Comparison of ENCODE assay signal across 1 cellular context in the genomic region with DNA sequence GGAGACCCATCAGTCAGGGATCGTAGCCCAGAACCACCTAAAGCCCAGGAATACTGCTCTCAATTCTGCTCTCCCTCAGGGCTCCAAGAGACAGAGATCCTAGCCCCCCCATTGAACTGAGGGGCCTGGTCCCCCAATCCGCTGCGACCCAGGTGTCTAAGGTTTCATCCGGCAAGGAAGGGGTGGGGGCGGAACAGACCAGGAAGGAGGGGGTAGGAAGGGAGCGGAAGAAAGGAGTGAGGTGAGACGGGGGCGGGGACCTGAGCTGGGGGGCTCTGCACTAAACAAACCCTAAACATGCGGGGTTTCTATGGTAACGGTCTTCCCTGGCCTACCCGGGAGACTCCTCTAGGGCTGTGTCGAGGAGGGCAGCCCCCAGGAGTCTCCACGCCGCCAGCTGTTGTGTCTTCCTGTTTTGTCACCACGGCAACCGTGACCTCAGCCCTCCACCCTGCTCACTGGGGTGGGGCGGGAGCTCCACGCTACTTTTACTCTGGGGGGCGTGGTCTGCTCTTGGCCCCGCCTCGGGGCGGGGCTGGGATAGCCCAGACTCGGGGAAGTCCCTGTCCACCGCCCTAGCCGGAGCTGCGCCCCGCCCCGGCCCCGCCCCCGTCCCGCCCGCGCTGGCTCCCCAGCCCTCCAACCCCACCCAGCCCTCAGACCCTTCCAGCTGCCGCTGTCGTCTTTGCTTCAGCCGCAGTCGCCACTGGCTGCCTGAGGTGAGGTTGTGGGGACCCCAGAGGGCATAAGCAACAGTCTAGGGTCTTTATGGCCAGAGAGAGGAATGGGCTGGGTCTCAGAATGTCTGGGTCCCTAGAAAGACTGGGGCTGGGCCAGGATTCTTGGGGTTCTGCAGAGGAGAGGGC.
A peak's percentile ranks its signal among the peaks of the same experiment; 100 is the strongest.
TF ChIP-seq lines count a peak whose summit lies in the region.

A gene with protein sequence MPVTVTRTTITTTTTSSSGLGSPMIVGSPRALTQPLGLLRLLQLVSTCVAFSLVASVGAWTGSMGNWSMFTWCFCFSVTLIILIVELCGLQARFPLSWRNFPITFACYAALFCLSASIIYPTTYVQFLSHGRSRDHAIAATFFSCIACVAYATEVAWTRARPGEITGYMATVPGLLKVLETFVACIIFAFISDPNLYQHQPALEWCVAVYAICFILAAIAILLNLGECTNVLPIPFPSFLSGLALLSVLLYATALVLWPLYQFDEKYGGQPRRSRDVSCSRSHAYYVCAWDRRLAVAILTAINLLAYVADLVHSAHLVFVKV (plus strand): TSS at position 659 of the 866 bp plus-strand sequence. CDS start 5,647 bp downstream, outside the sequence.

TF ChIP-seq in HepG2, 621 proteins besides CTCF, POLR2A, EP300 and RAD21 (continued from another document and continues in another):
- TF ChIP-seq, protein P1, sequence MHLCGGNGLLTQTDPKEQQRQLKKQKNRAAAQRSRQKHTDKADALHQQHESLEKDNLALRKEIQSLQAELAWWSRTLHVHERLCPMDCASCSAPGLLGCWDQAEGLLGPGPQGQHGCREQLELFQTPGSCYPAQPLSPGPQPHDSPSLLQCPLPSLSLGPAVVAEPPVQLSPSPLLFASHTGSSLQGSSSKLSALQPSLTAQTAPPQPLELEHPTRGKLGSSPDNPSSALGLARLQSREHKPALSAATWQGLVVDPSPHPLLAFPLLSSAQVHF (CRISPR knock-in tag; IDR thresholded peaks at IDR 0.05), result no peak
- no peak for TF ChIP-seq ZNF354B (CRISPR knock-in tag; IDR thresholded peaks at IDR 0.05)
- no peak for TF ChIP-seq ZNF780A (CRISPR knock-in tag; IDR thresholded peaks at IDR 0.05)
- no peak for TF ChIP-seq ZNF550 (CRISPR knock-in tag; IDR thresholded peaks at IDR 0.05; ENCODE audit: borderline replicate concordance)
- TF ChIP-seq, protein P2, sequence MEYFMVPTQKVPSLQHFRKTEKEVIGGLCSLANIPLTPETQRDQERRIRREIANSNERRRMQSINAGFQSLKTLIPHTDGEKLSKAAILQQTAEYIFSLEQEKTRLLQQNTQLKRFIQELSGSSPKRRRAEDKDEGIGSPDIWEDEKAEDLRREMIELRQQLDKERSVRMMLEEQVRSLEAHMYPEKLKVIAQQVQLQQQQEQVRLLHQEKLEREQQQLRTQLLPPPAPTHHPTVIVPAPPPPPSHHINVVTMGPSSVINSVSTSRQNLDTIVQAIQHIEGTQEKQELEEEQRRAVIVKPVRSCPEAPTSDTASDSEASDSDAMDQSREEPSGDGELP (IDR thresholded peaks at IDR 0.05; ENCODE audit: borderline replicate concordance, low read depth), result peak; percentile 98
- TF ChIP-seq PITX1 (CRISPR knock-in tag; IDR thresholded peaks at IDR 0.05), result peak; percentile 39; the same call in 1 of the 2 replicates
- 0 out of 2 replicates have a peak, but pooled peaks have one; percentile 35 for TF ChIP-seq ZNF589 (CRISPR knock-in tag; conservative IDR thresholded peaks at IDR 0.05)
- TF ChIP-seq, protein P3, sequence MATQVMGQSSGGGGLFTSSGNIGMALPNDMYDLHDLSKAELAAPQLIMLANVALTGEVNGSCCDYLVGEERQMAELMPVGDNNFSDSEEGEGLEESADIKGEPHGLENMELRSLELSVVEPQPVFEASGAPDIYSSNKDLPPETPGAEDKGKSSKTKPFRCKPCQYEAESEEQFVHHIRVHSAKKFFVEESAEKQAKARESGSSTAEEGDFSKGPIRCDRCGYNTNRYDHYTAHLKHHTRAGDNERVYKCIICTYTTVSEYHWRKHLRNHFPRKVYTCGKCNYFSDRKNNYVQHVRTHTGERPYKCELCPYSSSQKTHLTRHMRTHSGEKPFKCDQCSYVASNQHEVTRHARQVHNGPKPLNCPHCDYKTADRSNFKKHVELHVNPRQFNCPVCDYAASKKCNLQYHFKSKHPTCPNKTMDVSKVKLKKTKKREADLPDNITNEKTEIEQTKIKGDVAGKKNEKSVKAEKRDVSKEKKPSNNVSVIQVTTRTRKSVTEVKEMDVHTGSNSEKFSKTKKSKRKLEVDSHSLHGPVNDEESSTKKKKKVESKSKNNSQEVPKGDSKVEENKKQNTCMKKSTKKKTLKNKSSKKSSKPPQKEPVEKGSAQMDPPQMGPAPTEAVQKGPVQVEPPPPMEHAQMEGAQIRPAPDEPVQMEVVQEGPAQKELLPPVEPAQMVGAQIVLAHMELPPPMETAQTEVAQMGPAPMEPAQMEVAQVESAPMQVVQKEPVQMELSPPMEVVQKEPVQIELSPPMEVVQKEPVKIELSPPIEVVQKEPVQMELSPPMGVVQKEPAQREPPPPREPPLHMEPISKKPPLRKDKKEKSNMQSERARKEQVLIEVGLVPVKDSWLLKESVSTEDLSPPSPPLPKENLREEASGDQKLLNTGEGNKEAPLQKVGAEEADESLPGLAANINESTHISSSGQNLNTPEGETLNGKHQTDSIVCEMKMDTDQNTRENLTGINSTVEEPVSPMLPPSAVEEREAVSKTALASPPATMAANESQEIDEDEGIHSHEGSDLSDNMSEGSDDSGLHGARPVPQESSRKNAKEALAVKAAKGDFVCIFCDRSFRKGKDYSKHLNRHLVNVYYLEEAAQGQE (IDR thresholded peaks at IDR 0.05; ENCODE audit: borderline replicate concordance in 1 of 2, low read depth in 1 of 2, low read length in 2 of 2), result 0 out of 4 replicates have a peak, but pooled peaks of 1 of the 2 experiments have one; percentile 26
- 0 out of 2 replicates have a peak, but pooled peaks have one; percentile 24 for TF ChIP-seq REPIN1 (CRISPR knock-in tag; IDR thresholded peaks at IDR 0.05; ENCODE audit: borderline replicate concordance, low read depth)
- TF ChIP-seq MATR3 (CRISPR knock-in tag; IDR thresholded peaks at IDR 0.05), result no peak
- peak; percentile 14; the same call in 1 of the 2 replicates for TF ChIP-seq NFYC (CRISPR knock-in tag; IDR thresholded peaks at IDR 0.05)
- TF ChIP-seq, protein P4, sequence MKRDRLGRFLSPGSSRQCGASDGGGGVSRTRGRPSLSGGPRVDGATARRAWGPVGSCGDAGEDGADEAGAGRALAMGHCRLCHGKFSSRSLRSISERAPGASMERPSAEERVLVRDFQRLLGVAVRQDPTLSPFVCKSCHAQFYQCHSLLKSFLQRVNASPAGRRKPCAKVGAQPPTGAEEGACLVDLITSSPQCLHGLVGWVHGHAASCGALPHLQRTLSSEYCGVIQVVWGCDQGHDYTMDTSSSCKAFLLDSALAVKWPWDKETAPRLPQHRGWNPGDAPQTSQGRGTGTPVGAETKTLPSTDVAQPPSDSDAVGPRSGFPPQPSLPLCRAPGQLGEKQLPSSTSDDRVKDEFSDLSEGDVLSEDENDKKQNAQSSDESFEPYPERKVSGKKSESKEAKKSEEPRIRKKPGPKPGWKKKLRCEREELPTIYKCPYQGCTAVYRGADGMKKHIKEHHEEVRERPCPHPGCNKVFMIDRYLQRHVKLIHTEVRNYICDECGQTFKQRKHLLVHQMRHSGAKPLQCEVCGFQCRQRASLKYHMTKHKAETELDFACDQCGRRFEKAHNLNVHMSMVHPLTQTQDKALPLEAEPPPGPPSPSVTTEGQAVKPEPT (CRISPR knock-in tag; IDR thresholded peaks at IDR 0.05; ENCODE audit: low read depth), result 0 out of 2 replicates have a peak, but pooled peaks have one; percentile 43
- TF ChIP-seq ZNF652 (CRISPR knock-in tag; IDR thresholded peaks at IDR 0.05; ENCODE audit: borderline replicate concordance, low read depth), result peak; percentile 98
- no peak for TF ChIP-seq NCOA1 (CRISPR knock-in tag; IDR thresholded peaks at IDR 0.05)
- TF ChIP-seq, protein P5, sequence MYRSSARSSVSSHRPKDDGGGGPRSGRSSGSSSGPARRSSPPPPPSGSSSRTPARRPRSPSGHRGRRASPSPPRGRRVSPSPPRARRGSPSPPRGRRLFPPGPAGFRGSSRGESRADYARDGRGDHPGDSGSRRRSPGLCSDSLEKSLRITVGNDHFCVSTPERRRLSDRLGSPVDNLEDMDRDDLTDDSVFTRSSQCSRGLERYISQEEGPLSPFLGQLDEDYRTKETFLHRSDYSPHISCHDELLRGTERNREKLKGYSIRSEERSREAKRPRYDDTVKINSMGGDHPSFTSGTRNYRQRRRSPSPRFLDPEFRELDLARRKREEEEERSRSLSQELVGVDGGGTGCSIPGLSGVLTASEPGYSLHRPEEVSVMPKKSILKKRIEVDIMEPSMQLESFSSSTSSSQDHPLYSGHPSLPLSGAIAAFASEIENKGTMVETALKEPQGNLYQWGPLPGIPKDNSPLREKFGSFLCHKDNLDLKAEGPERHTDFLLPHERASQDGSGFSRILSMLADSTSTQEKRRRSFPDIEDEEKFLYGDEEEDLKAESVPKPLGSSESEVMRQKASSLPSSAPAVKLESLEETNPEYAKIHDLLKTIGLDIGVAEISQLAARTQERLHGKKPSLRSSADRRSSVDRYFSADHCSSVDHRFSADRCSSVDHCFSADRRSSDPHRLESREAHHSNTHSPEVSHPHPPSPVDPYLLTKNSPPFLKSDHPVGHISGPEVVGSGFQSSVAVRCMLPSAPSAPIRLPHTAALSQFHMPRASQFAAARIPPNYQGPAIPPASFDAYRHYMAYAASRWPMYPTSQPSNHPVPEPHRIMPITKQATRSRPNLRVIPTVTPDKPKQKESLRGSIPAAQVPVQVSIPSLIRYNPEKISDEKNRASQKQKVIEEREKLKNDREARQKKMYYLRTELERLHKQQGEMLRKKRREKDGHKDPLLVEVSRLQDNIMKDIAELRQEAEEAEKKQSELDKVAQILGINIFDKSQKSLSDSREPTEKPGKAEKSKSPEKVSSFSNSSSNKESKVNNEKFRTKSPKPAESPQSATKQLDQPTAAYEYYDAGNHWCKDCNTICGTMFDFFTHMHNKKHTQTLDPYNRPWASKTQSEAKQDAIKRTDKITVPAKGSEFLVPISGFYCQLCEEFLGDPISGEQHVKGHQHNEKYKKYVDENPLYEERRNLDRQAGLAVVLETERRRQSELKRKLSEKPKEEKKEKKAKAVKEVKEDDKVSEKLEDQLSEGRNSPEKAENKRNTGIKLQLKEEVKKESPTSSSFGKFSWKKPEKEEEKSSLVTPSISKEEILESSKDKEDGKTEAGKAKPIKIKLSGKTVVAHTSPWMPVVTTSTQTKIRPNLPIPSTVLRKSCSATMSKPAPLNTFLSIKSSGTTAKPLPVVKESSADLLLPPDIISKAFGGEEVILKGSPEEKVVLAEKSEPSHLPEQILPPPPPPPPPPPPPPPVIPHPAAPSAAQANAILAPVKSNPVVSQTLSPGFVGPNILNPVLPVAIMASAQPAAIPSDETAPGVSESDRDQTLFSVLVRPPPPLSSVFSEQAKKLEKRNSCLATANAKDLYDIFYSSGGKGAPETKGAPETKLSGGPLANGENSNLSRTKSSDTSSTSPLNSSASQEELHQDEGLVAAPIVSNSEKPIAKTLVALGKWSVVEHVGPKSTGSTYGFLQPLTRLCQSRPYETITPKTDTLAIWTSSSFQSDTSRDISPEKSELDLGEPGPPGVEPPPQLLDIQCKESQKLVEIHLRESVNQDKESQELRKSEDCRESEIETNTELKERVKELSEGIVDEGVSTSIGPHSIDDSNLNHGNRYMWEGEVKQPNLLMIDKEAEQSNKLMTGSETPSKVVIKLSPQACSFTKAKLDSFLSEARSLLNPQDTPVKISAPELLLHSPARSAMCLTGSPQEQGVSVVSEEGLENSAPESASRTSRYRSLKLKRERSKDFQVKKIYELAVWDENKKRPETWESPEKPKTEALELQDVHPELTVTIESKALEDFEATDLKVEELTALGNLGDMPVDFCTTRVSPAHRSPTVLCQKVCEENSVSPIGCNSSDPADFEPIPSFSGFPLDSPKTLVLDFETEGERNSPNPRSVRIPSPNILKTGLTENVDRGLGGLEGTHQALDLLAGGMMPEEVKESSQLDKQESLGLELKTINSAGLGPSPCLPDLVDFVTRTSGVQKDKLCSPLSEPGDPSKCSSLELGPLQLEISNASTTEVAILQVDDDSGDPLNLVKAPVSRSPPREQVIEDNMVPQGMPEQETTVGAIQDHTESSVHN (CRISPR knock-in tag; IDR thresholded peaks at IDR 0.05), result no peak
- no peak for TF ChIP-seq ZMYM4 (CRISPR knock-in tag; IDR thresholded peaks at IDR 0.05)
- TF ChIP-seq BCL6 (CRISPR knock-in tag; IDR thresholded peaks at IDR 0.05), result 0 out of 2 replicates have a peak, but pooled peaks have one; percentile 48
- TF ChIP-seq ZKSCAN1 (IDR thresholded peaks at IDR 0.05; ENCODE audit: low read length), result peak; percentile 16; the same call in 1 of the 2 replicates
- TF ChIP-seq ZNF530 (CRISPR knock-in tag; IDR thresholded peaks at IDR 0.05; ENCODE audit: low read depth), result no peak
- TF ChIP-seq, protein P6, sequence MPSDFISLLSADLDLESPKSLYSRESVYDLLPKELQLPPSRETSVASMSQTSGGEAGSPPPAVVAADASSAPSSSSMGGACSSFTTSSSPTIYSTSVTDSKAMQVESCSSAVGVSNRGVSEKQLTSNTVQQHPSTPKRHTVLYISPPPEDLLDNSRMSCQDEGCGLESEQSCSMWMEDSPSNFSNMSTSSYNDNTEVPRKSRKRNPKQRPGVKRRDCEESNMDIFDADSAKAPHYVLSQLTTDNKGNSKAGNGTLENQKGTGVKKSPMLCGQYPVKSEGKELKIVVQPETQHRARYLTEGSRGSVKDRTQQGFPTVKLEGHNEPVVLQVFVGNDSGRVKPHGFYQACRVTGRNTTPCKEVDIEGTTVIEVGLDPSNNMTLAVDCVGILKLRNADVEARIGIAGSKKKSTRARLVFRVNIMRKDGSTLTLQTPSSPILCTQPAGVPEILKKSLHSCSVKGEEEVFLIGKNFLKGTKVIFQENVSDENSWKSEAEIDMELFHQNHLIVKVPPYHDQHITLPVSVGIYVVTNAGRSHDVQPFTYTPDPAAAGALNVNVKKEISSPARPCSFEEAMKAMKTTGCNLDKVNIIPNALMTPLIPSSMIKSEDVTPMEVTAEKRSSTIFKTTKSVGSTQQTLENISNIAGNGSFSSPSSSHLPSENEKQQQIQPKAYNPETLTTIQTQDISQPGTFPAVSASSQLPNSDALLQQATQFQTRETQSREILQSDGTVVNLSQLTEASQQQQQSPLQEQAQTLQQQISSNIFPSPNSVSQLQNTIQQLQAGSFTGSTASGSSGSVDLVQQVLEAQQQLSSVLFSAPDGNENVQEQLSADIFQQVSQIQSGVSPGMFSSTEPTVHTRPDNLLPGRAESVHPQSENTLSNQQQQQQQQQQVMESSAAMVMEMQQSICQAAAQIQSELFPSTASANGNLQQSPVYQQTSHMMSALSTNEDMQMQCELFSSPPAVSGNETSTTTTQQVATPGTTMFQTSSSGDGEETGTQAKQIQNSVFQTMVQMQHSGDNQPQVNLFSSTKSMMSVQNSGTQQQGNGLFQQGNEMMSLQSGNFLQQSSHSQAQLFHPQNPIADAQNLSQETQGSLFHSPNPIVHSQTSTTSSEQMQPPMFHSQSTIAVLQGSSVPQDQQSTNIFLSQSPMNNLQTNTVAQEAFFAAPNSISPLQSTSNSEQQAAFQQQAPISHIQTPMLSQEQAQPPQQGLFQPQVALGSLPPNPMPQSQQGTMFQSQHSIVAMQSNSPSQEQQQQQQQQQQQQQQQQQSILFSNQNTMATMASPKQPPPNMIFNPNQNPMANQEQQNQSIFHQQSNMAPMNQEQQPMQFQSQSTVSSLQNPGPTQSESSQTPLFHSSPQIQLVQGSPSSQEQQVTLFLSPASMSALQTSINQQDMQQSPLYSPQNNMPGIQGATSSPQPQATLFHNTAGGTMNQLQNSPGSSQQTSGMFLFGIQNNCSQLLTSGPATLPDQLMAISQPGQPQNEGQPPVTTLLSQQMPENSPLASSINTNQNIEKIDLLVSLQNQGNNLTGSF (CRISPR knock-in tag; IDR thresholded peaks at IDR 0.05), result no peak
